8 cellular contexts compared by ENCODE assay signal in the genomic region with DNA sequence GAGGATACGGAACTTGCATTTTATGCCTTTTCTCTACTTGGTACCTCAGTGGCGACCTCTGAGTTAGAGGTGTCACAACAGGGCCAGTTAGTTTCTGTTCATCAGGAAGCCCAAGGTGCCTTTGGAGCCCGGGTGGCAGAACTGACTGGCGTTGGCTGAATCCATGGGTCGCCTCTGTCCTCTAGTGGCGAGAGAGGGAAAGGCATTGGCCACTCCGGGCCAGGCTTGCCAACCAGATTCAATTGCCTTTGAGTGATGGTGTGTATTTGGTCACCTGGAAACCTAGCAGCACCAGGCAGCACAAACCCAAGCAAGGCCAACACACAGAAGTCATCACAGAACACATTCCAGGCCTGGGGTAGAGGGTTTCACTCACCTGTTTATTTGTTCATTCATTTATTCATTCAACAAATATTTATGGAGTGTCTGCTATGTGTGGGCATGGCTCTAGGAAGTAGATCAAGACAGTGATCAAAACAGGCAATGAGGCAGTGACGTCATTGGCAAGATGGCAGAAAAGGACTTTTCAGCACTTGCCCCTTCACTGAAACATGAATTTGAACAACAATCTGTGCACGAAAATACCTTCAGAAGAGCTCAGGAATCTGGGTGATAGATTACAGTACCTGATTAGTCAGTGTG. TPM values are rescaled to one million over a fixed set of nuclear protein-coding genes. Genes with fewer than 3 reads are reported as not detected.
DNase-seq lines count a peak whose midpoint lies in the region; ATAC-seq, FAIRE-seq and TF ChIP-seq lines count a peak whose summit lies in the region.

No MANE protein-coding gene starts in this region.

- peak; percentile 51 for FAIRE-seq in islet of Langerhans (lab: Jason Lieb, UNC)

- no peak overlapping the region for H3K4me3 ChIP-seq in MM.1S (ENCODE audit: low read length)
- H3K4me3 ChIP-seq in RWPE2 (ENCODE audit: severe bottlenecking) = no peak overlapping the region
- H3K4me3 ChIP-seq in mammary epithelial cell (replicated peaks in 1 of 3; ENCODE audit: insufficient read depth in 1 of 3, low read depth in 2 of 3, low read length in 3 of 3) = no peak overlapping the region

- H3K36me3 ChIP-seq in MM.1S (replicated peaks; ENCODE audit: insufficient read depth, low read length) = no peaks in the 10 kb centered on the region
- no peaks in the 10 kb centered on the region for H3K36me3 ChIP-seq in RWPE2 (ENCODE audit: low read depth)
- no peaks in the 10 kb centered on the region for H3K36me3 ChIP-seq in mammary epithelial cell (ENCODE audit: insufficient read depth, low read length)

- BruUV-seq in mammary epithelial cell (replicated peaks; lab: Mats Ljungman, UMichigan) = no TSS peak

- H3K27me3 ChIP-seq in MM.1S (replicated peaks; ENCODE audit: insufficient read depth, low read length) (no peaks in the 10 kb centered on the region), RWPE2 (ENCODE audit: insufficient read depth, poor library complexity, severe bottlenecking) (no peaks in the 10 kb centered on the region), mammary epithelial cell (ENCODE audit: insufficient read depth, low read length) (peaks cover 1% of the 10 kb centered on the region)

- TF ChIP-seq CTCF in MM.1S (IDR thresholded peaks at IDR 0.05; ENCODE audit: low read length) = peak; percentile 96
- TF ChIP-seq CTCF in RWPE2 (IDR thresholded peaks at IDR 0.05; ENCODE audit: poor library complexity, severe bottlenecking) = peak; percentile 88
- TF ChIP-seq CTCF in mammary epithelial cell (conservative IDR thresholded peaks at IDR 0.05 in 1 of 2, IDR thresholded peaks at IDR 0.05 in 1 of 2; ENCODE audit: extremely low read depth in 1 of 2, insufficient read depth in 1 of 2, low read depth in 1 of 2, low read length in 2 of 2) = peak; percentile 98 to 100

- no peak overlapping the region for H3K9ac ChIP-seq in MM.1S (ENCODE audit: low read length)
- no peak overlapping the region for H3K9ac ChIP-seq in mammary epithelial cell (ENCODE audit: insufficient read depth, low read length)

- DNase-seq in AG20443 (ENCODE audit: low spot score) (peak; percentile 89), GM19238 (ENCODE audit: insufficient read length, low spot score) (peak; percentile 53), MM.1S (peak; percentile 66), RWPE2 (ENCODE audit: low spot score) (no peak), mammary epithelial cell (peak; percentile 41)
- DNase-seq in stimulated activated CD4-positive, alpha-beta T cell treated with anti-CD3 and anti-CD28 coated beads, Interleukin-1b, Interleukin-23, amount 100 ng/mL, for 24 hours (ENCODE audit: low read depth in 4 of 4, low spot score in 1 of 4) = peak in 3 of 4 experiments; percentile 12 to 23 (median 14)

- H3K79me2 ChIP-seq in MM.1S (ENCODE audit: low read length) (no peaks in the 10 kb centered on the region), mammary epithelial cell (ENCODE audit: insufficient read depth, low read length) (no peaks in the 10 kb centered on the region)

- intact Hi-C loops in mammary epithelial cell (cut with micrococcal nuclease) = loop anchor here (1.0 to 5.0 kb wide), 2 partner anchors 79 to 148 kb away; no protein-coding TSS in a partner anchor

- dilution Hi-C loops in mammary epithelial cell (cut with HindIII; ENCODE audit: low sequenced_read_pairs) = no loop called here

- H3K9me3 ChIP-seq in MM.1S (replicated peaks; ENCODE audit: insufficient read depth, low read length) = no peaks in the 10 kb centered on the region
- no peaks in the 10 kb centered on the region for H3K9me3 ChIP-seq in RWPE2 (ENCODE audit: severe bottlenecking)
- no peaks in the 10 kb centered on the region for H3K9me3 ChIP-seq in mammary epithelial cell (replicated peaks; ENCODE audit: insufficient read depth, low read length)

- H3K4me2 ChIP-seq in MM.1S (ENCODE audit: low read depth, low read length) (peak overlapping the region; percentile 25; the same call in 1 of the 2 replicates), mammary epithelial cell (ENCODE audit: insufficient read depth, low read depth, low read length) (no peak overlapping the region)

- H3K9me2 ChIP-seq in MM.1S (replicated peaks; ENCODE audit: insufficient read depth, low read length) = no peaks in the 10 kb centered on the region

- in situ Hi-C loops in mammary epithelial cell (cut with MboI; ENCODE audit: low sequenced_read_pairs in 2 of 2) = no loop called here

- H4K20me1 ChIP-seq in MM.1S (ENCODE audit: insufficient read depth, low read length) (no peaks in the 10 kb centered on the region), mammary epithelial cell (ENCODE audit: insufficient read depth, low read length) (no peaks in the 10 kb centered on the region)

- H3K4me1 ChIP-seq in MM.1S (ENCODE audit: low read length) (no peaks in the 10 kb centered on the region), RWPE2 (ENCODE audit: insufficient read depth, poor library complexity, severe bottlenecking) (no peaks in the 10 kb centered on the region), mammary epithelial cell (ENCODE audit: insufficient read depth, low read length) (no peaks in the 10 kb centered on the region)

- no peaks in the 10 kb centered on the region for H3F3A ChIP-seq in MM.1S (ENCODE audit: insufficient read depth, low read length)

- no peak overlapping the region for H3K27ac ChIP-seq in MM.1S (ENCODE audit: low read length)
- H3K27ac ChIP-seq in RWPE2 (ENCODE audit: poor library complexity, severe bottlenecking) = no peak overlapping the region
- H3K27ac ChIP-seq in mammary epithelial cell (ENCODE audit: insufficient read depth, low read depth, low read length) = no peak overlapping the region

- ATAC-seq in RWPE2 (ENCODE audit: low read depth) = peak; percentile 81; the same call in 2 of the 3 replicates
- ATAC-seq in HG02884 (IDR thresholded peaks at IDR 0.05; ENCODE audit: unreplicated experiment) = no peak

- CTCF ChIA-PET in mammary epithelial cell (lab: Charles Lee; ENCODE audit: low non-redundant PET) = no interaction called here

- H2AFZ ChIP-seq in MM.1S (ENCODE audit: low read length) = peak overlapping the region; percentile 57; the same call in 1 of the 2 replicates
- H2AFZ ChIP-seq in mammary epithelial cell (ENCODE audit: low read depth, low read length) = no peak overlapping the region

- 39% methylated on average over 5 of the region's 9 CpGs for WGBS in mammary epithelial cell (ENCODE audit: low coverage, missing lambda C conversion rate)

RNA-seq across cellular contexts. Expression of a gene that starts 40.5 kb away (rescaled TPM):
- not detected for total RNA-seq in mammary epithelial cell
- not detected for polyA plus RNA-seq in mammary epithelial cell
- polyA minus RNA-seq in mammary epithelial cell = not detected
